1 cellular context compared by ENCODE assay signal in genomic region chr2:5673148-5673860, GRCh38.
TF ChIP-seq lines count a peak whose summit lies in the region.

No MANE protein-coding gene starts in this region.

TF ChIP-seq in neural cell, 6 proteins besides CTCF, POLR2A, EP300 and RAD21 (continued from another document):
- no peak for TF ChIP-seq REST (IDR thresholded peaks at IDR 0.05; ENCODE audit: borderline replicate concordance)
